In the genomic region with DNA sequence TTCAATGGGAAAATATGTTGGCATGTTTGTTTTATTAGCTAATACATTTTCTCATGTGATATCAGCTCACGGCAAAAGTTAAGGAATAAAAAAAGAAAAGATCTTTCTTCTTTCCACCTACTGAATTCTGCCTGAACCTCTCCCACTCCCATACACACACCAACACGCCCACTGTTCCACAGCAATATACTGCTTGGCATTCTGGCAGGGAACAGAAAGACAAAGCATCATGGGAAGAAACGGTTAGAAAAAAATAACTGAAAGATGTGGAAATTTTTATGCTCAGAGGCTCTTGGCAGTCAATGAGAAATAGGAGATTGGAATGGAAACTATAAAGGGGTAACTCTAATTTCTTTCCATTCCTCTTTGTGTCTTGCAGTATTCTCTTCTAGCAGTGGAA, we compare ENCODE assay signal across 24 cellular contexts.
DNase-seq lines count a peak whose midpoint lies in the region; ATAC-seq and TF ChIP-seq lines count a peak whose summit lies in the region.
"Had no signal": no experiment of that assay in that cellular context is flagged by ENCODE, and none has a peak within 500 bp of the region (broad histone marks: within the 10 kb centered on the region; RNA-seq: fewer than 3 reads in every experiment).

No MANE protein-coding gene starts in this region.

- DNase-seq in Ammon's horn (ENCODE audit: low spot score), result peak; percentile 57
- DNase-seq in caudate nucleus (lab: John Stamatoyannopoulos, UW), result peak in 30 of 61 donors; percentile 4 to 89 (median 21)
- peak; percentile 34 for DNase-seq in fibroblast of the aortic adventitia (ENCODE audit: low read depth)
- DNase-seq in osteoblast (ENCODE audit: insufficient read length, low spot score, missing footprints), result no peak
- no peak for DNase-seq in NK-92 treated with Interleukin-12 subunit alpha and Interleukin-12 subunit beta, amount 100 ng/mL, for 24 hours (lab: John Stamatoyannopoulos, UW)
- DNase-seq in DMS 273 (lab: John Stamatoyannopoulos, UW; ENCODE audit: unreplicated experiment), result no peak
- DNase-seq: CD4-positive, alpha-beta memory T cell; COR-L47; EL; GDM1; Karpas-422; NCI-H1092; NCI-H1417 treated with DMSO at 0.1 percent for 48 hours; NCI-H2081 treated with DMSO at 0.1 percent for 48 hours; NCI-H446; NCI-H524 treated with DMSO at 0.1 percent for 48 hours; NCI-H774; PC-3; SK-N-SH had no signal

- no peak overlapping the region for H3K4me2 ChIP-seq in osteoblast (ENCODE audit: insufficient read depth, low read length)
- H3K4me2 ChIP-seq: BLaER1 treated with 17β-estradiol and CSF1 and Interleukin-3, amounts not matched to agents 10 nM and 100 nM; SK-N-SH had no signal

- H3K4me3 ChIP-seq in fibroblast of the aortic adventitia (ENCODE audit: low read depth, low read length) (no peak overlapping the region), osteoblast (ENCODE audit: insufficient read depth, low read length) (no peak overlapping the region)
- H3K4me3 ChIP-seq: BLaER1 treated with 17β-estradiol and CSF1 and Interleukin-3, amounts not matched to agents 10 nM and 100 nM; GM12878 had no signal

- ATAC-seq in GM21423 (IDR thresholded peaks at IDR 0.05; ENCODE audit: unreplicated experiment) (no peak), GM19328 (IDR thresholded peaks at IDR 0.05; ENCODE audit: unreplicated experiment) (no peak)
- ATAC-seq: GM12878, HepG2, PC-3 had no signal

- H3K79me2 ChIP-seq in osteoblast (ENCODE audit: insufficient read depth, low read length), result no peaks in the 10 kb centered on the region

- peak overlapping the region; percentile 25 for H2AFZ ChIP-seq in osteoblast (ENCODE audit: low read length)

- H3K27me3 ChIP-seq in osteoblast (ENCODE audit: insufficient read depth, low read length), result no peaks in the 10 kb centered on the region
- H3K27me3 ChIP-seq: BLaER1 treated with 17β-estradiol and CSF1 and Interleukin-3, amounts not matched to agents 10 nM and 100 nM had no signal

- H4K20me1 ChIP-seq in osteoblast (ENCODE audit: insufficient read depth, low read length), result no peaks in the 10 kb centered on the region
- H4K20me1 ChIP-seq: BLaER1 treated with 17β-estradiol and CSF1 and Interleukin-3, amounts not matched to agents 10 nM and 100 nM had no signal

- no peaks in the 10 kb centered on the region for H3K36me3 ChIP-seq in osteoblast (ENCODE audit: insufficient read depth, low read length)
- H3K36me3 ChIP-seq: BLaER1 treated with 17β-estradiol and CSF1 and Interleukin-3, amounts not matched to agents 10 nM and 100 nM had no signal

- TF ChIP-seq CTCF in fibroblast of the aortic adventitia (IDR thresholded peaks at IDR 0.05; ENCODE audit: insufficient read depth, low read length) (no peak), osteoblast (IDR thresholded peaks at IDR 0.05; ENCODE audit: extremely low read depth, low read depth, low read length) (no peak)

- H3K4me1 ChIP-seq in osteoblast (ENCODE audit: insufficient read depth, low read length), result no peaks in the 10 kb centered on the region
- H3K4me1 ChIP-seq: BLaER1 treated with 17β-estradiol and CSF1 and Interleukin-3, amounts not matched to agents 10 nM and 100 nM had no signal

- H3K27ac ChIP-seq in caudate nucleus (ENCODE audit: low read depth, low read length), result peak overlapping the region; percentile 55
- no peak overlapping the region for H3K27ac ChIP-seq in osteoblast (ENCODE audit: low read depth, low read length)
- H3K27ac ChIP-seq: BLaER1 treated with 17β-estradiol and CSF1 and Interleukin-3, amounts not matched to agents 10 nM and 100 nM had no signal

- H3K9me3 ChIP-seq in osteoblast (ENCODE audit: low read depth, low read length), result no peaks in the 10 kb centered on the region
- H3K9me3 ChIP-seq: BLaER1 treated with 17β-estradiol and CSF1 and Interleukin-3, amounts not matched to agents 10 nM and 100 nM; SK-N-SH had no signal

Comparison
In these comparisons a context has a peak if more than half of its experiments do, and no peak if none do; other contexts are left out.
1. DNase-seq: peak in Ammon's horn (single experiment) and fibroblast of the aortic adventitia (single experiment); none in osteoblast (single experiment), NK-92 treated with Interleukin-12 subunit alpha and Interleukin-12 subunit beta, amount 100 ng/mL, for 24 hours (single experiment) and DMS 273 (single experiment).